In the genomic region with DNA sequence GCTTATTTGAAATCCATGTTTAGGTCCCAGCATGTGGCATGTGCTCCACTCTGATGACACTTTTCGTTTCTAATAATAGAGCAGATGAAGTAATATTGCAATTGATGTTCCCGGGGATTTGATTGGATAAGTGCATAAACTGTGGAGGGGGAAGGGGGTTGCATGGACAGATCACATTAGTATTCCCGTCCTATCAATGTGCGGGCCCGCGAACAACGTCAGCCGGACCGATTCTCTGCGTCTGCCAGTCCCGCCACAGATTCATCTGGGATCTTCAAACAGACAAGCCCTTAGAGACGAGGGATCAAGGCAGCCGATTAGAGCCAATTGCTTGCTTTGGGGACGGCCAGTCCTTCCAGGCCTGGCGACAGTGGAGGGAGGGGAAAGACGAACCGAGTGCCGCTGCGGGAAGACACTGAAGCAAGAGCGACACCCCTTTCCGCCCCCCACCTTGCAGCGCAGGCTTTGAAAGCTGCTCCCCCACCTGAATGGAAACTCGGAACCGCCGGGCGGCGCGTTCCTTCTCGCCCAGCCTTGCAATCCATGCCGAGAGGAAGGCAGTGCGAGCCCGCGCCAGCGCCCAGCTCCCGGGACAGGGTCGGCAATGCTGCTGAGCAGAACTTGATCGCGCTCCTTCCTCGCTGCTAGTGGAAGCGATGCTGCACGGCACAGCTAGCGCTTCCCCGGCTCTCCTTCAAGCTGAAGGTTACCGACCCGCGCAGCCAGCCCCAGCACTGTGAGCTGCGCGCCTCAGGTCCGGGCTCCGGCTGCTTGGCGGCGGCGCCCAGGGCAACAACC, we compare ENCODE assay signal across 8 cellular contexts. TPM values are rescaled to one million over a fixed set of nuclear protein-coding genes. Genes with fewer than 3 reads are reported as not detected.
A peak's percentile ranks its signal among the peaks of the same experiment; 100 is the strongest.
DNase-seq lines count a peak whose midpoint lies in the region; ATAC-seq and TF ChIP-seq lines count a peak whose summit lies in the region.

A gene (plus strand): TSS at position 247 of the 798 bp plus-strand sequence. CDS start 610 bp downstream, outside the sequence.

- peak in 10 of 56 donors; percentile 4 to 23 (median 20) for TF ChIP-seq CTCF in dorsolateral prefrontal cortex (IDR thresholded peaks at IDR 0.05 in 54 of 56, conservative IDR thresholded peaks at IDR 0.05 in 2 of 56; ENCODE audit: low read depth in 1 of 56, partially characterized antibody in 56 of 56)
- TF ChIP-seq CTCF in right lobe of liver (IDR thresholded peaks at IDR 0.05) = peak in 2 of 4 donors; percentile 27 to 41
- TF ChIP-seq CTCF in thoracic aorta (IDR thresholded peaks at IDR 0.05) = peak; percentile 60

- H3K4me1 ChIP-seq in right lobe of liver (peaks cover 0 to 8% (median 3%) of the 10 kb centered on the region in 4 donors), thoracic aorta (ENCODE audit: control insufficient read depth in 1 of 2, low read depth in 2 of 2) (peaks cover 7 to 43% of the 10 kb centered on the region in 2 donors)

- peak; percentile 63 for DNase-seq in NCI-H2171 treated with DMSO at 0.1 percent for 48 hours (lab: John Stamatoyannopoulos, UW)
- peak; percentile 43 to 90 (median 78) for DNase-seq in dorsolateral prefrontal cortex
- DNase-seq in right lobe of liver = peak; percentile 53 to 58 (median 57)
- no peak for DNase-seq in thoracic aorta (ENCODE audit: low spot score)
- no peak for DNase-seq in activated CD8-positive, alpha-beta memory T cell treated with anti-CD3 and anti-CD28 coated beads, Interleukin-2, amount 50 U/mL, for 4 hours

- H3K4me3 ChIP-seq in dorsolateral prefrontal cortex (peak within 1 kb of the TSS; percentile 42 to 85 (median 70)), right lobe of liver (peak within 1 kb of the TSS; percentile 31 to 62 (median 56)), thoracic aorta (peak within 1 kb of the TSS; percentile 76)

- ATAC-seq in GM18909 (IDR thresholded peaks at IDR 0.05; ENCODE audit: poor library complexity, unreplicated experiment) (peak; percentile 57), right lobe of liver (peak; percentile 82 to 86 (median 86)), thoracic aorta (ENCODE audit: insufficient number of reproducible peaks, low FRiP score, low read depth) (peak; percentile 29), HG02678 (IDR thresholded peaks at IDR 0.05; ENCODE audit: unreplicated experiment) (no peak), HG02870 (IDR thresholded peaks at IDR 0.05; ENCODE audit: unreplicated experiment) (no peak)

- intact Hi-C loops in dorsolateral prefrontal cortex (cut with DNase I) = loop anchor here in 1 of 2 donors (5.0 to 10.0 kb wide), 2 partner anchors 69 to 86 kb away; no protein-coding TSS in a partner anchor
- intact Hi-C loops in right lobe of liver (cut with DNase I) = no loop called here

- 10% methylated on average over 16 of the region's 53 CpGs for WGBS in right lobe of liver (ENCODE audit: insufficient coverage, low coverage, low lambda C conversion rate, missing lambda C conversion rate)

- H3K36me3 ChIP-seq in right lobe of liver (no peaks in the 10 kb centered on the region), thoracic aorta (no peaks in the 10 kb centered on the region)

- H3K9me3 ChIP-seq in right lobe of liver (no peaks in the 10 kb centered on the region), thoracic aorta (no peaks in the 10 kb centered on the region)

- H3K27me3 ChIP-seq in dorsolateral prefrontal cortex = peaks cover 0 to 8% (median 0%) of the 10 kb centered on the region in 45 donors
- H3K27me3 ChIP-seq in right lobe of liver = no peaks in the 10 kb centered on the region
- no peaks in the 10 kb centered on the region for H3K27me3 ChIP-seq in thoracic aorta (replicated peaks; ENCODE audit: insufficient read depth)

- H3K27ac ChIP-seq in dorsolateral prefrontal cortex (peak within 1 kb of the TSS in 58 of 59 donors; percentile 49 to 94 (median 85)), right lobe of liver (no peak within 1 kb of the TSS), thoracic aorta (peak within 1 kb of the TSS; percentile 43 to 44)

- TF ChIP-seq POLR2A in right lobe of liver (IDR thresholded peaks at IDR 0.05) = no peak

RNA-seq across cellular contexts. Expression of the gene that starts here (rescaled TPM):
- total RNA-seq in dorsolateral prefrontal cortex = 100 to 1,000 TPM in 44 of 120 experiments, 10 to 100 TPM in 76; 29.5 to 146 (median 93.3) TPM
- total RNA-seq in right lobe of liver = 1 to 10 TPM in 4 of 6 experiments, under 1 TPM in 2; 0.84 to 1.8 (median 1.3) TPM
- 10 to 100 TPM; 24.3 to 31.1 TPM for total RNA-seq in thoracic aorta

Comparison
In these comparisons a context has a peak if more than half of its experiments do, and no peak if none do; other contexts are left out.
1. RNA of the gene that starts here (total RNA-seq): 29.5 to 146 TPM in dorsolateral prefrontal cortex and 24.3 to 31.1 TPM in thoracic aorta; 0.84 to 1.8 TPM in right lobe of liver; every median in the first group is over 4 times any median in the second.
2. ATAC-seq: peak in GM18909 (single experiment), right lobe of liver (4 of 4) and thoracic aorta (single experiment); none in HG02678 (single experiment) and HG02870 (single experiment).
3. DNase-seq: peak in NCI-H2171 treated with DMSO at 0.1 percent for 48 hours (single experiment), dorsolateral prefrontal cortex (10 of 10) and right lobe of liver (3 of 3); none in thoracic aorta (single experiment) and activated CD8-positive, alpha-beta memory T cell treated with anti-CD3 and anti-CD28 coated beads, Interleukin-2, amount 50 U/mL, for 4 hours (single experiment).
4. H3K27ac ChIP-seq: peak in dorsolateral prefrontal cortex (58 of 59) and thoracic aorta (2 of 2); none in right lobe of liver (0 of 3).
5. Peak in every context shown above with its lines, with median percentiles within 50 percentile points of each other: H3K4me3 ChIP-seq.